In genomic region chr6:49606696-49607390, GRCh38 we compare ENCODE assay signal across 9 cellular contexts. TPM values are rescaled to one million over a fixed set of nuclear protein-coding genes. Genes with fewer than 3 reads are reported as not detected.
DNase-seq lines count a peak whose midpoint lies in the region; ATAC-seq and TF ChIP-seq lines count a peak whose summit lies in the region.
"Had no signal": no experiment of that assay in that cellular context is flagged by ENCODE, and none has a peak within 500 bp of the region (broad histone marks: within the 10 kb centered on the region; RNA-seq: fewer than 3 reads in every experiment).

No MANE protein-coding gene starts in this region.

- intact Hi-C loops in activated CD4-positive, alpha-beta memory T cell treated with anti-CD3 and anti-CD28 coated beads for 36 hours (cut with micrococcal nuclease) = loop anchor here (1.0 to 5.0 kb wide), 3 partner anchors 75 to 1820 kb away; no protein-coding TSS in a partner anchor

- no peaks in the 10 kb centered on the region for H3K36me3 Mint-ChIP-seq in activated CD4-positive, alpha-beta memory T cell treated with anti-CD3 and anti-CD28 coated beads, Interleukin-2, amount 10 ng/mL, durations not matched to agents 7 days and 5 days (ENCODE audit: low read depth)
- H3K36me3 Mint-ChIP-seq in activated CD4-positive, alpha-beta memory T cell treated with anti-CD3 and anti-CD28 coated beads for 36 hours = no peaks in the 10 kb centered on the region
- H3K36me3 Mint-ChIP-seq: memory B cell had no signal

- no peaks in the 10 kb centered on the region for H3K4me1 ChIP-seq in hepatocyte (ENCODE audit: insufficient read depth)

- CTCF ChIA-PET in activated CD4-positive, alpha-beta memory T cell treated with anti-CD3 and anti-CD28 coated beads, Interleukin-2, amount 10 ng/mL, durations not matched to agents 7 days and 5 days (lab: Charles Lee) = interaction anchor here (0.9 to 2.6 kb wide), 6 partner anchors 13 to 78 kb away, joined by 3 to 23 read pairs (median 5); no protein-coding TSS in a partner anchor
- CTCF ChIA-PET in activated CD4-positive, alpha-beta memory T cell treated with anti-CD3 and anti-CD28 coated beads for 36 hours (lab: Charles Lee) = interaction anchor here (0.6 to 6.6 kb wide), 5 partner anchors 15 to 633 kb away, joined by 3 to 53 read pairs (median 4); no protein-coding TSS in a partner anchor

- H3K27ac ChIP-seq in HL-60 (replicated peaks) = no peak overlapping the region
- H3K27ac ChIP-seq in hepatocyte = no peak overlapping the region

- H3K4me3 Mint-ChIP-seq in activated CD4-positive, alpha-beta memory T cell treated with anti-CD3 and anti-CD28 coated beads, Interleukin-2, amount 10 ng/mL, durations not matched to agents 7 days and 5 days = no peak overlapping the region
- no peak overlapping the region for H3K4me3 Mint-ChIP-seq in activated CD4-positive, alpha-beta memory T cell treated with anti-CD3 and anti-CD28 coated beads for 36 hours
- H3K4me3 Mint-ChIP-seq: memory B cell had no signal

- POLR2A ChIA-PET in activated CD4-positive, alpha-beta memory T cell treated with anti-CD3 and anti-CD28 coated beads, Interleukin-2, amount 10 ng/mL, durations not matched to agents 7 days and 5 days (lab: Charles Lee) = no interaction called here
- POLR2A ChIA-PET in activated CD4-positive, alpha-beta memory T cell treated with anti-CD3 and anti-CD28 coated beads for 36 hours (lab: Charles Lee) = no interaction called here

- H3K27me3 ChIP-seq in HL-60 (ENCODE audit: insufficient read depth, poor library complexity, severe bottlenecking) (no peaks in the 10 kb centered on the region), hepatocyte (no peaks in the 10 kb centered on the region)

- H3K27me3 Mint-ChIP-seq in activated CD4-positive, alpha-beta memory T cell treated with anti-CD3 and anti-CD28 coated beads, Interleukin-2, amount 10 ng/mL, durations not matched to agents 7 days and 5 days = peaks cover 4% of the 10 kb centered on the region
- H3K27me3 Mint-ChIP-seq in activated CD4-positive, alpha-beta memory T cell treated with anti-CD3 and anti-CD28 coated beads for 36 hours = peaks cover 6% of the 10 kb centered on the region

- no peaks in the 10 kb centered on the region for H3K79me2 ChIP-seq in hepatocyte

- H3K9me3 ChIP-seq in hepatocyte (ENCODE audit: low read depth) = no peaks in the 10 kb centered on the region

- peak; percentile 17 for DNase-seq in activated CD4-positive, alpha-beta memory T cell treated with anti-CD3 and anti-CD28 coated beads, Interleukin-2, amount 10 ng/mL, durations not matched to agents 7 days and 5 days
- DNase-seq in activated CD4-positive, alpha-beta memory T cell treated with anti-CD3 and anti-CD28 coated beads for 36 hours = no peak
- DNase-seq in HL-60 (ENCODE audit: low read depth in 1 of 2, low spot score in 1 of 2) = peak; percentile 38 to 60
- peak; percentile 65 to 83 for DNase-seq in NCI-H526 (lab: John Stamatoyannopoulos, UW)
- DNase-seq in amniotic stem cell (lab: John Stamatoyannopoulos, UW) = peak; percentile 71
- DNase-seq in hepatocyte (ENCODE audit: low spot score) = peak; percentile 93
- DNase-seq in stimulated activated CD8-positive, alpha-beta memory T cell treated with anti-CD3 and anti-CD28 coated beads, Interleukin-4, amount 100 ng/mL, for 24 hours (ENCODE audit: low read depth) = peak; percentile 0

- no peaks in the 10 kb centered on the region for H3K36me3 ChIP-seq in hepatocyte (replicated peaks; ENCODE audit: insufficient read depth, low read depth)

- H3K4me3 ChIP-seq in HL-60 (replicated peaks; ENCODE audit: insufficient read depth, low read length) (no peak overlapping the region), hepatocyte (no peak overlapping the region)

- TF ChIP-seq CTCF in HL-60 (IDR thresholded peaks at IDR 0.05; ENCODE audit: insufficient read depth, low read length) = peak; percentile 73
- peak; percentile 95 for TF ChIP-seq CTCF in hepatocyte (IDR thresholded peaks at IDR 0.05; ENCODE audit: poor library complexity)

- H3K9me3 Mint-ChIP-seq in activated CD4-positive, alpha-beta memory T cell treated with anti-CD3 and anti-CD28 coated beads, Interleukin-2, amount 10 ng/mL, durations not matched to agents 7 days and 5 days = no peaks in the 10 kb centered on the region
- H3K9me3 Mint-ChIP-seq in activated CD4-positive, alpha-beta memory T cell treated with anti-CD3 and anti-CD28 coated beads for 36 hours = peaks cover 2% of the 10 kb centered on the region

- no peaks in the 10 kb centered on the region for H3K4me1 Mint-ChIP-seq in activated CD4-positive, alpha-beta memory T cell treated with anti-CD3 and anti-CD28 coated beads, Interleukin-2, amount 10 ng/mL, durations not matched to agents 7 days and 5 days
- H3K4me1 Mint-ChIP-seq in activated CD4-positive, alpha-beta memory T cell treated with anti-CD3 and anti-CD28 coated beads for 36 hours (ENCODE audit: low read depth) = no peaks in the 10 kb centered on the region
- H3K4me1 Mint-ChIP-seq: memory B cell had no signal

- ATAC-seq in GM21515 (IDR thresholded peaks at IDR 0.05; ENCODE audit: unreplicated experiment) = peak; percentile 95

- H4K20me1 ChIP-seq in hepatocyte (ENCODE audit: insufficient read depth, poor library complexity, severe bottlenecking) = no peaks in the 10 kb centered on the region

- WGBS in hepatocyte (ENCODE audit: low lambda C conversion rate, missing lambda C conversion rate) = 54% methylated on average over 5 of the region's 5 CpGs

- H3K4me2 ChIP-seq in hepatocyte = peak overlapping the region; percentile 7

- H2AFZ ChIP-seq in hepatocyte = no peak overlapping the region

- no peak overlapping the region for H3K27ac Mint-ChIP-seq in activated CD4-positive, alpha-beta memory T cell treated with anti-CD3 and anti-CD28 coated beads, Interleukin-2, amount 10 ng/mL, durations not matched to agents 7 days and 5 days
- no peak overlapping the region for H3K27ac Mint-ChIP-seq in activated CD4-positive, alpha-beta memory T cell treated with anti-CD3 and anti-CD28 coated beads for 36 hours
- H3K27ac Mint-ChIP-seq: memory B cell had no signal

- H3K9me2 ChIP-seq in hepatocyte (replicated peaks; ENCODE audit: insufficient read depth) = no peaks in the 10 kb centered on the region

RNA-seq across cellular contexts. Expression of gene RHAG, which starts 29.8 kb away (rescaled TPM):
- not detected for total RNA-seq in activated CD4-positive, alpha-beta memory T cell treated with anti-CD3 and anti-CD28 coated beads, Interleukin-2, amount 10 ng/mL, durations not matched to agents 7 days and 5 days
- not detected for total RNA-seq in activated CD4-positive, alpha-beta memory T cell treated with anti-CD3 and anti-CD28 coated beads for 36 hours
- not detected in 2 replicates for total RNA-seq in hepatocyte
- polyA plus RNA-seq in hepatocyte = not detected in 2 replicates

RNA-seq across cellular contexts. Expression of gene C6orf141, which starts 56.4 kb away (rescaled TPM):
- total RNA-seq in activated CD4-positive, alpha-beta memory T cell treated with anti-CD3 and anti-CD28 coated beads, Interleukin-2, amount 10 ng/mL, durations not matched to agents 7 days and 5 days = under 1 TPM in 1 of 2 experiments, not detected in 1; 0.48 TPM
- 1 to 10 TPM in 1 of 2 experiments, under 1 TPM in 1; 0.86 to 1.0 TPM for total RNA-seq in activated CD4-positive, alpha-beta memory T cell treated with anti-CD3 and anti-CD28 coated beads for 36 hours
- 1.7 and 2.9 TPM in 2 replicates for total RNA-seq in hepatocyte
- polyA plus RNA-seq in hepatocyte = 4.2 and 4.5 TPM in 2 replicates
